ENCODE assay signal across 8 cellular contexts in genomic region chr19:11345122-11345752, GRCh38. TPM values are rescaled to one million over a fixed set of nuclear protein-coding genes. Genes with fewer than 3 reads are reported as not detected.
A peak's percentile ranks its signal among the peaks of the same experiment; 100 is the strongest.
DNase-seq lines count a peak whose midpoint lies in the region; ATAC-seq and TF ChIP-seq lines count a peak whose summit lies in the region.

No MANE protein-coding gene starts in this region.

- H3K4me1 Mint-ChIP-seq in mesothelial cell of epicardium: peaks cover 23% of the 10 kb centered on the region

- TF ChIP-seq CTCF in HFF-Myc (IDR thresholded peaks at IDR 0.05; ENCODE audit: low read depth, low read length, missing control alignments): no peak
- TF ChIP-seq CTCF in astrocyte of the cerebellum (IDR thresholded peaks at IDR 0.05; ENCODE audit: low read depth, low read length, missing control alignments): no peak
- TF ChIP-seq CTCF in mesothelial cell of epicardium (IDR thresholded peaks at IDR 0.05; ENCODE audit: unreplicated experiment): no peak

- H3K4me3 Mint-ChIP-seq in mesothelial cell of epicardium: peak overlapping the region; percentile 97

- H3K27ac Mint-ChIP-seq in mesothelial cell of epicardium: peak overlapping the region; percentile 94

- H3K4me3 ChIP-seq in ACC112 (ENCODE audit: low read depth, low read length) (peak overlapping the region; percentile 96), HFF-Myc (replicated peaks; ENCODE audit: low read depth, low read length) (peak overlapping the region; percentile 71), astrocyte of the cerebellum (ENCODE audit: low read depth, low read length) (peak overlapping the region; percentile 65)

- H3K9me3 Mint-ChIP-seq in mesothelial cell of epicardium: peaks cover 10% of the 10 kb centered on the region

- H3K79me2 ChIP-seq in ACC112 (ENCODE audit: control insufficient read depth, insufficient read depth, low read length, unreplicated experiment): peaks cover 3% of the 10 kb centered on the region

- no peak for DNase-seq in HFF-Myc (ENCODE audit: extremely low read depth, low read depth)
- no peak for DNase-seq in astrocyte of the cerebellum (ENCODE audit: low read depth)
- DNase-seq in mesothelial cell of epicardium (ENCODE audit: low spot score in 2 of 2, unreplicated experiment in 2 of 2): no peak
- DNase-seq in mesenteric fat pad (ENCODE audit: low spot score): no peak
- DNase-seq in NCI-H226: no peak
- DNase-seq in SIG-M5 (lab: John Stamatoyannopoulos, UW): no peak

- ATAC-seq in HG02759 (IDR thresholded peaks at IDR 0.05; ENCODE audit: unreplicated experiment): no peak

- no peak overlapping the region for H2AFZ ChIP-seq in ACC112 (ENCODE audit: low read length, unreplicated experiment)

- peaks cover 12% of the 10 kb centered on the region for H3K4me1 ChIP-seq in ACC112 (ENCODE audit: control insufficient read depth, insufficient read depth, low read length, unreplicated experiment)

- H3K27ac ChIP-seq in ACC112 (ENCODE audit: low read depth, low read length): peak overlapping the region; percentile 60; the same call in 1 of the 2 replicates

- H3K27me3 Mint-ChIP-seq in mesothelial cell of epicardium (ENCODE audit: low read depth): no peaks in the 10 kb centered on the region

- in situ Hi-C loops in astrocyte of the cerebellum (cut with HindIII; ENCODE audit: low sequenced_read_pairs): no loop called here

- peaks cover 6% of the 10 kb centered on the region for H3K36me3 Mint-ChIP-seq in mesothelial cell of epicardium

- 0 out of 2 replicates have a peak, but pooled peaks cover 5% of the 10 kb centered on the region for H3K36me3 ChIP-seq in ACC112 (ENCODE audit: insufficient read depth, low read length)

- no peaks in the 10 kb centered on the region for H3K27me3 ChIP-seq in ACC112 (ENCODE audit: insufficient read depth, low read length)

RNA-seq across cellular contexts. Expression of gene TMEM205, which starts 0.8 kb away (rescaled TPM):
- total RNA-seq in mesothelial cell of epicardium: 56.8 to 61.4 TPM (median 57.2 TPM) in 3 replicates
- total RNA-seq in mesenteric fat pad: 54.3 TPM

RNA-seq across cellular contexts. Expression of gene CCDC159, which starts 1.1 kb away (rescaled TPM):
- 29.6 to 34.9 TPM (median 34.2 TPM) in 3 replicates for total RNA-seq in mesothelial cell of epicardium
- 16.4 TPM for total RNA-seq in mesenteric fat pad

RNA-seq across cellular contexts. Expression of gene RAB3D, which starts 5.8 kb away (rescaled TPM):
- 26.3 to 28.4 TPM (median 27.3 TPM) in 3 replicates for total RNA-seq in mesothelial cell of epicardium
- 21.7 TPM for total RNA-seq in mesenteric fat pad

RNA-seq across cellular contexts. Expression of gene PLPPR2, which starts 10.0 kb away (rescaled TPM):
- 18.9 to 21.4 TPM (median 20.4 TPM) in 3 replicates for total RNA-seq in mesothelial cell of epicardium
- 26.0 TPM for total RNA-seq in mesenteric fat pad

RNA-seq across cellular contexts. Expression of gene SWSAP1, which starts 29.2 kb away (rescaled TPM):
- total RNA-seq in mesothelial cell of epicardium (2.7 to 2.9 TPM (median 2.8 TPM) in 3 replicates), mesenteric fat pad (1.2 TPM)
